Comparison of ENCODE assay signal across 1 cellular context in genomic region chr4:77777135-77777777, GRCh38.
TF ChIP-seq lines count a peak whose summit lies in the region.

No MANE protein-coding gene starts in this region.

TF ChIP-seq in HepG2, 621 proteins besides CTCF, POLR2A, EP300 and RAD21 (continued from another document):
- TF ChIP-seq, protein P1, sequence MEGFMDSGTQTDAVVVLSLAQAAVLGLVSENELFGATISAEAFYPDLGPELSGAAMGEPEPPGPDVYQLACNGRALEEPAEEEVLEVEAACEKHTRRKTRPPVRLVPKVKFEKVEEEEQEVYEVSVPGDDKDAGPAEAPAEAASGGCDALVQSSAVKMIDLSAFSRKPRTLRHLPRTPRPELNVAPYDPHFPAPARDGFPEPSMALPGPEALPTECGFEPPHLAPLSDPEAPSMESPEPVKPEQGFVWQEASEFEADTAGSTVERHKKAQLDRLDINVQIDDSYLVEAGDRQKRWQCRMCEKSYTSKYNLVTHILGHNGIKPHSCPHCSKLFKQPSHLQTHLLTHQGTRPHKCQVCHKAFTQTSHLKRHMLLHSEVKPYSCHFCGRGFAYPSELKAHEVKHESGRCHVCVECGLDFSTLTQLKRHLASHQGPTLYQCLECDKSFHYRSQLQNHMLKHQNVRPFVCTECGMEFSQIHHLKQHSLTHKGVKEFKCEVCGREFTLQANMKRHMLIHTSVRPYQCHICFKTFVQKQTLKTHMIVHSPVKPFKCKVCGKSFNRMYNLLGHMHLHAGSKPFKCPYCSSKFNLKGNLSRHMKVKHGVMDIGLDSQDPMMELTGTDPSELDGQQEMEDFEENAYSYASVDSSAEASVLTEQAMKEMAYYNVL (CRISPR knock-in tag; IDR thresholded peaks at IDR 0.05; ENCODE audit: borderline replicate concordance), result no peak
- no peak for TF ChIP-seq ZNF580 (CRISPR knock-in tag; IDR thresholded peaks at IDR 0.05; ENCODE audit: borderline replicate concordance, low read depth)
- no peak for TF ChIP-seq HNRNPUL1 (IDR thresholded peaks at IDR 0.05; ENCODE audit: low read depth, low read length)
- TF ChIP-seq, protein P2, sequence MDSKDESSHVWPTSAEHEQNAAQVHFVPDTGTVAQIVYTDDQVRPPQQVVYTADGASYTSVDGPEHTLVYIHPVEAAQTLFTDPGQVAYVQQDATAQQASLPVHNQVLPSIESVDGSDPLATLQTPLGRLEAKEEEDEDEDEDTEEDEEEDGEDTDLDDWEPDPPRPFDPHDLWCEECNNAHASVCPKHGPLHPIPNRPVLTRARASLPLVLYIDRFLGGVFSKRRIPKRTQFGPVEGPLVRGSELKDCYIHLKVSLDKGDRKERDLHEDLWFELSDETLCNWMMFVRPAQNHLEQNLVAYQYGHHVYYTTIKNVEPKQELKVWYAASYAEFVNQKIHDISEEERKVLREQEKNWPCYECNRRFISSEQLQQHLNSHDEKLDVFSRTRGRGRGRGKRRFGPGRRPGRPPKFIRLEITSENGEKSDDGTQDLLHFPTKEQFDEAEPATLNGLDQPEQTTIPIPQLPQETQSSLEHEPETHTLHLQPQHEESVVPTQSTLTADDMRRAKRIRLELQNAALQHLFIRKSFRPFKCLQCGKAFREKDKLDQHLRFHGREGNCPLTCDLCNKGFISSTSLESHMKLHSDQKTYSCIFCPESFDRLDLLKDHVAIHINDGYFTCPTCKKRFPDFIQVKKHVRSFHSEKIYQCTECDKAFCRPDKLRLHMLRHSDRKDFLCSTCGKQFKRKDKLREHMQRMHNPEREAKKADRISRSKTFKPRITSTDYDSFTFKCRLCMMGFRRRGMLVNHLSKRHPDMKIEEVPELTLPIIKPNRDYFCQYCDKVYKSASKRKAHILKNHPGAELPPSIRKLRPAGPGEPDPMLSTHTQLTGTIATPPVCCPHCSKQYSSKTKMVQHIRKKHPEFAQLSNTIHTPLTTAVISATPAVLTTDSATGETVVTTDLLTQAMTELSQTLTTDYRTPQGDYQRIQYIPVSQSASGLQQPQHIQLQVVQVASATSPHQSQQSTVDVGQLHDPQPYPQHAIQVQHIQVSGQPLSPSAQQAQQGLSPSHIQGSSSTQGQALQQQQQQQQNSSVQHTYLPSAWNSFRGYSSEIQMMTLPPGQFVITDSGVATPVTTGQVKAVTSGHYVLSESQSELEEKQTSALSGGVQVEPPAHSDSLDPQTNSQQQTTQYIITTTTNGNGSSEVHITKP (CRISPR knock-in tag; IDR thresholded peaks at IDR 0.05; ENCODE audit: low read depth), result no peak
- TF ChIP-seq, protein P3, sequence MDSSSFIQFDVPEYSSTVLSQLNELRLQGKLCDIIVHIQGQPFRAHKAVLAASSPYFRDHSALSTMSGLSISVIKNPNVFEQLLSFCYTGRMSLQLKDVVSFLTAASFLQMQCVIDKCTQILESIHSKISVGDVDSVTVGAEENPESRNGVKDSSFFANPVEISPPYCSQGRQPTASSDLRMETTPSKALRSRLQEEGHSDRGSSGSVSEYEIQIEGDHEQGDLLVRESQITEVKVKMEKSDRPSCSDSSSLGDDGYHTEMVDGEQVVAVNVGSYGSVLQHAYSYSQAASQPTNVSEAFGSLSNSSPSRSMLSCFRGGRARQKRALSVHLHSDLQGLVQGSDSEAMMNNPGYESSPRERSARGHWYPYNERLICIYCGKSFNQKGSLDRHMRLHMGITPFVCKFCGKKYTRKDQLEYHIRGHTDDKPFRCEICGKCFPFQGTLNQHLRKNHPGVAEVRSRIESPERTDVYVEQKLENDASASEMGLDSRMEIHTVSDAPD (CRISPR knock-in tag; IDR thresholded peaks at IDR 0.05), result no peak
- TF ChIP-seq ZNF639 (CRISPR knock-in tag; conservative IDR thresholded peaks at IDR 0.05), result no peak
- no peak for TF ChIP-seq YEATS2 (CRISPR knock-in tag; IDR thresholded peaks at IDR 0.05; ENCODE audit: borderline replicate concordance)
- TF ChIP-seq KMT2A (CRISPR knock-in tag; IDR thresholded peaks at IDR 0.05), result no peak
- TF ChIP-seq ZBTB1 (CRISPR knock-in tag; IDR thresholded peaks at IDR 0.05; ENCODE audit: borderline replicate concordance), result no peak
- no peak for TF ChIP-seq MBD4 (IDR thresholded peaks at IDR 0.05; ENCODE audit: borderline replicate concordance, low read length)
